In genomic region chr4:56976283-56976877, GRCh38 we compare ENCODE assay signal across 8 cellular contexts. TPM values are rescaled to one million over a fixed set of nuclear protein-coding genes. Genes with fewer than 3 reads are reported as not detected.
DNase-seq lines count a peak whose midpoint lies in the region; ATAC-seq and TF ChIP-seq lines count a peak whose summit lies in the region.

No MANE protein-coding gene starts in this region.

- no peaks in the 10 kb centered on the region for H3K9me2 ChIP-seq in SU-DHL-6 (replicated peaks; ENCODE audit: insufficient read depth, low read length)

- H3K27me3 ChIP-seq in SU-DHL-6 (ENCODE audit: low read length) (no peaks in the 10 kb centered on the region), esophagus squamous epithelium (no peaks in the 10 kb centered on the region), neutrophil (no peaks in the 10 kb centered on the region)

- peak overlapping the region; percentile 86 for H3K4me3 ChIP-seq in SU-DHL-6 (ENCODE audit: insufficient read depth, low read length, poor library complexity, severe bottlenecking)
- peak overlapping the region; percentile 83 to 96 (median 90) for H3K4me3 ChIP-seq in esophagus squamous epithelium
- H3K4me3 ChIP-seq in neutrophil (ENCODE audit: low read depth in 1 of 2, low read length in 1 of 2), result peak overlapping the region; percentile 92 to 99

- peak overlapping the region; percentile 96 for H3K9ac ChIP-seq in SU-DHL-6 (ENCODE audit: low read length)

- H3K36me3 ChIP-seq in SU-DHL-6 (ENCODE audit: low read length) (peaks cover 17% of the 10 kb centered on the region), esophagus squamous epithelium (peaks cover 16 to 36% (median 22%) of the 10 kb centered on the region in 3 donors), neutrophil (peaks cover 24% of the 10 kb centered on the region)

- no peak for ATAC-seq in activated CD8-positive, alpha-beta memory T cell treated with anti-CD3 and anti-CD28 coated beads, Interleukin-2, amount 10 ng/mL, durations not matched to agents 7 days and 5 days

- H4K20me1 ChIP-seq in SU-DHL-6 (ENCODE audit: low read depth, low read length), result 0 out of 2 replicates have a peak, but pooled peaks cover 5% of the 10 kb centered on the region

- intact Hi-C loops in esophagus squamous epithelium (cut with DNase I), result no loop called here

- H3K27ac ChIP-seq in SU-DHL-6 (ENCODE audit: low read depth, low read length) (no peak overlapping the region), esophagus squamous epithelium (peak overlapping the region; percentile 83 to 94 (median 90)), neutrophil (peak overlapping the region; percentile 91)

- no peak for TF ChIP-seq POLR2A in esophagus squamous epithelium (IDR thresholded peaks at IDR 0.05)

- H3K79me2 ChIP-seq in SU-DHL-6 (ENCODE audit: insufficient read depth, low read length), result peaks cover 69% of the 10 kb centered on the region

- H3K9me3 ChIP-seq in SU-DHL-6 (ENCODE audit: insufficient read depth, low read length) (no peaks in the 10 kb centered on the region), esophagus squamous epithelium (peaks cover 0 to 12% (median 5%) of the 10 kb centered on the region in 3 donors), neutrophil (no peaks in the 10 kb centered on the region)

- H3K4me3 Mint-ChIP-seq in activated CD8-positive, alpha-beta memory T cell treated with anti-CD3 and anti-CD28 coated beads, Interleukin-2, amount 10 ng/mL, durations not matched to agents 7 days and 5 days, result peak overlapping the region; percentile 98

- peak overlapping the region; percentile 82 for H3K4me2 ChIP-seq in SU-DHL-6 (ENCODE audit: low read depth, low read length, poor library complexity, severe bottlenecking)

- WGBS in esophagus squamous epithelium, 2 donors, result 0% methylated on average over 5 to 8 of the region's 36 CpGs

- H3K4me1 ChIP-seq in esophagus squamous epithelium (peaks cover 29 to 55% (median 33%) of the 10 kb centered on the region in 3 donors), neutrophil (ENCODE audit: control insufficient read depth in 1 of 2, insufficient read depth in 1 of 2, low read depth in 1 of 2, low read length in 1 of 2) (peaks cover 30 to 36% of the 10 kb centered on the region in 2 experiments)

- H3K4me1 Mint-ChIP-seq in activated CD8-positive, alpha-beta memory T cell treated with anti-CD3 and anti-CD28 coated beads, Interleukin-2, amount 10 ng/mL, durations not matched to agents 7 days and 5 days, result peaks cover 52% of the 10 kb centered on the region

- no peak for TF ChIP-seq CTCF in SU-DHL-6 (IDR thresholded peaks at IDR 0.05; ENCODE audit: insufficient read depth, low read length, poor library complexity, severe bottlenecking)
- no peak for TF ChIP-seq CTCF in esophagus squamous epithelium (IDR thresholded peaks at IDR 0.05)
- no peak for TF ChIP-seq CTCF in neutrophil (IDR thresholded peaks at IDR 0.05)

- peaks cover 9% of the 10 kb centered on the region for H3K9me3 Mint-ChIP-seq in activated CD8-positive, alpha-beta memory T cell treated with anti-CD3 and anti-CD28 coated beads, Interleukin-2, amount 10 ng/mL, durations not matched to agents 7 days and 5 days (ENCODE audit: low read depth)

- peak overlapping the region; percentile 44 for H3K27ac Mint-ChIP-seq in activated CD8-positive, alpha-beta memory T cell treated with anti-CD3 and anti-CD28 coated beads, Interleukin-2, amount 10 ng/mL, durations not matched to agents 7 days and 5 days

- H3K36me3 Mint-ChIP-seq in activated CD8-positive, alpha-beta memory T cell treated with anti-CD3 and anti-CD28 coated beads, Interleukin-2, amount 10 ng/mL, durations not matched to agents 7 days and 5 days, result peaks cover 51% of the 10 kb centered on the region

- DNase-seq in activated CD8-positive, alpha-beta memory T cell treated with anti-CD3 and anti-CD28 coated beads, Interleukin-2, amount 10 ng/mL, durations not matched to agents 7 days and 5 days, result no peak
- DNase-seq in activated CD8-positive, alpha-beta memory T cell treated with anti-CD3 and anti-CD28 coated beads for 24 hours, result no peak
- DNase-seq in esophagus squamous epithelium (lab: John Stamatoyannopoulos, UW) (no peak), cortex of kidney (lab: John Stamatoyannopoulos, UW) (no peak), activated gamma-delta T cell treated with Interleukin-2 at 50 U/mL for 16 hours (no peak), NOMO-1 (lab: John Stamatoyannopoulos, UW; ENCODE audit: unreplicated experiment in 2 of 2) (no peak)

- H3K27me3 Mint-ChIP-seq in activated CD8-positive, alpha-beta memory T cell treated with anti-CD3 and anti-CD28 coated beads, Interleukin-2, amount 10 ng/mL, durations not matched to agents 7 days and 5 days, result no peaks in the 10 kb centered on the region

- no peaks in the 10 kb centered on the region; the same call in 1 of the 2 replicates for H3F3A ChIP-seq in SU-DHL-6 (ENCODE audit: insufficient read depth)

- H2AFZ ChIP-seq in SU-DHL-6 (ENCODE audit: low read depth, low read length, severe bottlenecking), result no peak overlapping the region

- CTCF ChIA-PET in activated CD8-positive, alpha-beta memory T cell treated with anti-CD3 and anti-CD28 coated beads, Interleukin-2, amount 10 ng/mL, durations not matched to agents 7 days and 5 days (lab: Charles Lee), result interaction anchor here (0.6 to 4.8 kb wide), 5 partner anchors 10 to 286 kb away, joined by 3 to 32 read pairs (median 10); partner anchors contain the start of gene REST

RNA-seq across cellular contexts. Expression of gene NOA1, which starts 1.0 kb away (rescaled TPM):
- 10 to 100 TPM; 23.0 to 25.8 TPM for total RNA-seq in activated CD8-positive, alpha-beta memory T cell treated with anti-CD3 and anti-CD28 coated beads, Interleukin-2, amount 10 ng/mL, durations not matched to agents 7 days and 5 days
- 10 to 100 TPM; 18.7 to 30.2 (median 23.9) TPM for total RNA-seq in esophagus squamous epithelium

RNA-seq across cellular contexts. Expression of gene POLR2B, which starts 2.3 kb away (rescaled TPM):
- total RNA-seq in activated CD8-positive, alpha-beta memory T cell treated with anti-CD3 and anti-CD28 coated beads, Interleukin-2, amount 10 ng/mL, durations not matched to agents 7 days and 5 days, result 100 to 1,000 TPM; 121 to 137 TPM
- 10 to 100 TPM; 25.2 to 92.2 (median 77.0) TPM for total RNA-seq in esophagus squamous epithelium
